In the genomic region with DNA sequence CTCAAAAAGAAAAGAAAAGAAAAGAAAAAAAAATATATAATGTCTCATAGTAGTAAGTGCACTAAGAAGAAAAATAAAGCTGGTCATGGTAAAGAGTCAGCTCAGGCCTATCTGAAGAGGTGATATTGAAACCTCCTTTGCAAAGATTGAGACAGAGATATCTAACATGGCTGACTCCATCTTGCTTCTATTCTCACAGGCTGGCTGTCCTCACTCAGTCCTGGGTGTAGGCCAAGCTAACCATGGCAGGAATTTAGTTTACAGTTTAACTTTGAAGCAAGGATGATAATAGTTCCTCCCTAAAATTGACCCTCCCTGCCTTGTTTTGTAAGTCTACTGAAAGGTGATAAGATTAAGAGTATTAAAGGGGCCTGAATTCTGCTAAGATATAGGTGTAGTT, we compare ENCODE assay signal across 20 cellular contexts.
DNase-seq lines count a peak whose midpoint lies in the region; ATAC-seq and TF ChIP-seq lines count a peak whose summit lies in the region.
"Had no signal": no experiment of that assay in that cellular context is flagged by ENCODE, and none has a peak within 500 bp of the region (broad histone marks: within the 10 kb centered on the region; RNA-seq: fewer than 3 reads in every experiment).

No MANE protein-coding gene starts in this region.

- POLR2A ChIA-PET in RWPE1 (lab: Yijun Ruan, JAX; ENCODE audit: low non-redundant PET): no interaction called here

- H3K36me3 ChIP-seq in fibroblast of lung (ENCODE audit: control insufficient read depth, insufficient read depth, low read length) (no peaks in the 10 kb centered on the region), smooth muscle cell (ENCODE audit: low read depth) (no peaks in the 10 kb centered on the region)
- H3K36me3 ChIP-seq: colonic mucosa, HAP-1, lower lobe of right lung had no signal

- TF ChIP-seq CTCF in RWPE1 (conservative IDR thresholded peaks at IDR 0.05; ENCODE audit: low read depth) (no peak), fibroblast of lung (conservative IDR thresholded peaks at IDR 0.05 in 1 of 2, IDR thresholded peaks at IDR 0.05 in 1 of 2; ENCODE audit: low read depth in 1 of 2, low read length in 2 of 2) (no peak), smooth muscle cell (IDR thresholded peaks at IDR 0.05; ENCODE audit: borderline replicate concordance, insufficient read depth, poor library complexity, severe bottlenecking) (no peak)

- peaks cover 4 to 8% of the 10 kb centered on the region in 2 donors for H3K9me3 Mint-ChIP-seq in activated T-cell treated with anti-CD3 and anti-CD28 coated beads, Interleukin-2, amount 50 U/mL, for 72 hours

- H3K9ac ChIP-seq in fibroblast of lung (ENCODE audit: insufficient read depth, low read length) (peak overlapping the region; percentile 21), smooth muscle cell (ENCODE audit: low read depth) (peak overlapping the region; percentile 87)

- no peaks in the 10 kb centered on the region for H4K20me1 ChIP-seq in fibroblast of lung (ENCODE audit: control insufficient read depth, extremely low read depth, insufficient read depth, low read length)
- H4K20me1 ChIP-seq in smooth muscle cell (ENCODE audit: low read depth): no peaks in the 10 kb centered on the region

- no peaks in the 10 kb centered on the region for H3K36me3 Mint-ChIP-seq in activated T-cell treated with anti-CD3 and anti-CD28 coated beads, Interleukin-2, amount 50 U/mL, for 72 hours (ENCODE audit: insufficient read depth in 2 of 2)
- H3K36me3 Mint-ChIP-seq: CD4-positive, alpha-beta memory T cell; stimulated activated naive B cell treated with anti-CD40 and anti-IgM and Interleukin-4, amounts not matched to agents 10 μg/mL and 1 μg/mL and 100 μg/mL, for 72 hours had no signal

- ATAC-seq in activated T-cell treated with anti-CD3 and anti-CD28 coated beads, Interleukin-2, amount 50 U/mL, for 72 hours (replicated peaks in 1 of 2): peak; percentile 46 to 57
- ATAC-seq in GM21526 (IDR thresholded peaks at IDR 0.05; ENCODE audit: low FRiP score, unreplicated experiment): no peak
- ATAC-seq: natural killer cell treated with Interleukin-12 subunit alpha and Interleukin-12 subunit beta and Interleukin-15 and Interleukin-18, amount 100 ng/mL, for 72 hours; T-helper 17 cell had no signal

- peak overlapping the region; percentile 56 for H2AFZ ChIP-seq in fibroblast of lung (ENCODE audit: low read length)
- peak overlapping the region; percentile 13 for H2AFZ ChIP-seq in smooth muscle cell (ENCODE audit: low read depth)

- H3K27ac Mint-ChIP-seq in activated T-cell treated with anti-CD3 and anti-CD28 coated beads, Interleukin-2, amount 50 U/mL, for 72 hours: no peak overlapping the region
- H3K27ac Mint-ChIP-seq: CD4-positive, alpha-beta memory T cell; natural killer cell treated with Interleukin-12 subunit alpha and Interleukin-12 subunit beta and Interleukin-15 and Interleukin-18, amount 100 ng/mL, for 72 hours; stimulated activated naive B cell treated with anti-CD40 and anti-IgM and Interleukin-4, amounts not matched to agents 10 μg/mL and 1 μg/mL and 100 μg/mL, for 72 hours; T-helper 17 cell had no signal

- H3F3A ChIP-seq in smooth muscle cell (ENCODE audit: low read depth): peaks cover 18% of the 10 kb centered on the region

- no peak for DNase-seq in activated T-cell treated with anti-CD3 and anti-CD28 coated beads, Interleukin-2, amount 50 U/mL, for 72 hours
- no peak for DNase-seq in activated T-cell treated with anti-CD3 and anti-CD28 coated beads for 4 hours
- no peak for DNase-seq in RWPE1 (ENCODE audit: low spot score)
- DNase-seq in fibroblast of lung (ENCODE audit: low read depth in 2 of 2): no peak
- no peak for DNase-seq in smooth muscle cell (lab: John Stamatoyannopoulos, UW; ENCODE audit: unreplicated experiment)
- no peak for DNase-seq in midbrain (lab: John Stamatoyannopoulos, UW)
- no peak for DNase-seq in NCI-H1048 (lab: John Stamatoyannopoulos, UW)
- DNase-seq: activated CD8-positive, alpha-beta memory T cell treated with anti-CD3 and anti-CD28 coated beads for 24 hours; activated effector memory CD4-positive, alpha-beta T cell treated with Interleukin-2 at 50 U/mL for 16 hours; CD4-positive, alpha-beta memory T cell; colonic mucosa; lower lobe of right lung; NCI-H1436 treated with DMSO at 0.1 percent for 48 hours; stimulated activated CD4-positive, alpha-beta T cell treated with anti-CD3 and anti-CD28 coated beads, Interleukin-12 subunit alpha, Interleukin-12 subunit beta, amount 100 ng/mL, for 4 hours; stimulated activated naive B cell treated with anti-CD40 and anti-IgM and Interleukin-4, amounts not matched to agents 10 μg/mL and 1 μg/mL and 100 μg/mL, for 72 hours; T-helper 17 cell had no signal

- H3K4me2 ChIP-seq in fibroblast of lung (ENCODE audit: extremely low read depth, insufficient read depth, low read length) (no peak overlapping the region), smooth muscle cell (peak overlapping the region; percentile 28)

- no peak overlapping the region for H3K4me3 Mint-ChIP-seq in activated T-cell treated with anti-CD3 and anti-CD28 coated beads, Interleukin-2, amount 50 U/mL, for 72 hours
- H3K4me3 Mint-ChIP-seq: CD4-positive, alpha-beta memory T cell; natural killer cell treated with Interleukin-12 subunit alpha and Interleukin-12 subunit beta and Interleukin-15 and Interleukin-18, amount 100 ng/mL, for 72 hours; stimulated activated naive B cell treated with anti-CD40 and anti-IgM and Interleukin-4, amounts not matched to agents 10 μg/mL and 1 μg/mL and 100 μg/mL, for 72 hours; T-helper 17 cell had no signal

- H3K4me1 ChIP-seq in fibroblast of lung (ENCODE audit: control insufficient read depth, extremely low read depth, insufficient read depth, low read length) (peaks cover 6% of the 10 kb centered on the region), smooth muscle cell (ENCODE audit: low read depth) (no peaks in the 10 kb centered on the region)
- H3K4me1 ChIP-seq: colonic mucosa, HAP-1, lower lobe of right lung, psoas muscle had no signal

- no peaks in the 10 kb centered on the region for H3K27me3 ChIP-seq in fibroblast of lung (ENCODE audit: control insufficient read depth, insufficient read depth, low read length)
- no peaks in the 10 kb centered on the region for H3K27me3 ChIP-seq in smooth muscle cell (ENCODE audit: low read depth)
- H3K27me3 ChIP-seq: colonic mucosa had no signal

- H3K79me2 ChIP-seq in fibroblast of lung (ENCODE audit: control insufficient read depth, insufficient read depth, low read length) (no peaks in the 10 kb centered on the region), smooth muscle cell (ENCODE audit: low read depth) (no peaks in the 10 kb centered on the region)

- peaks cover 5% of the 10 kb centered on the region for H3K4me1 Mint-ChIP-seq in activated T-cell treated with anti-CD3 and anti-CD28 coated beads, Interleukin-2, amount 50 U/mL, for 72 hours (ENCODE audit: low read depth)
- H3K4me1 Mint-ChIP-seq: CD4-positive, alpha-beta memory T cell; T-helper 17 cell had no signal

- H3K9me3 ChIP-seq in fibroblast of lung (ENCODE audit: control insufficient read depth, insufficient read depth, low read depth, low read length) (peaks cover 3% of the 10 kb centered on the region), smooth muscle cell (replicated peaks; ENCODE audit: low read depth) (no peaks in the 10 kb centered on the region)
- H3K9me3 ChIP-seq: colonic mucosa, HAP-1, lower lobe of right lung had no signal

- peak overlapping the region; percentile 86 for H3K27ac ChIP-seq in RWPE1
- H3K27ac ChIP-seq in fibroblast of lung (ENCODE audit: insufficient read depth, low read length): peak overlapping the region; percentile 86
- peak overlapping the region; percentile 97 for H3K27ac ChIP-seq in smooth muscle cell (ENCODE audit: low read depth)
- H3K27ac ChIP-seq: colonic mucosa, lower lobe of right lung, psoas muscle had no signal

- no peaks in the 10 kb centered on the region for H3K27me3 Mint-ChIP-seq in activated T-cell treated with anti-CD3 and anti-CD28 coated beads, Interleukin-2, amount 50 U/mL, for 72 hours (ENCODE audit: low read depth)
- H3K27me3 Mint-ChIP-seq: T-helper 17 cell had no signal

- H3K4me3 ChIP-seq in fibroblast of lung (replicated peaks in 1 of 4; ENCODE audit: control extremely low read depth in 1 of 4, insufficient read depth in 1 of 4, low read depth in 3 of 4, low read length in 4 of 4) (no peak overlapping the region), smooth muscle cell (no peak overlapping the region)
- H3K4me3 ChIP-seq: colonic mucosa, HAP-1, lower lobe of right lung, psoas muscle had no signal

- CTCF ChIA-PET in RWPE1 (lab: Yijun Ruan, JAX): interaction anchor here (0.6 kb wide), 1 partner anchor 8 kb away, joined by 5 read pairs; no protein-coding TSS in a partner anchor
